Comparison of ENCODE assay signal across 1 cellular context in the genomic region with DNA sequence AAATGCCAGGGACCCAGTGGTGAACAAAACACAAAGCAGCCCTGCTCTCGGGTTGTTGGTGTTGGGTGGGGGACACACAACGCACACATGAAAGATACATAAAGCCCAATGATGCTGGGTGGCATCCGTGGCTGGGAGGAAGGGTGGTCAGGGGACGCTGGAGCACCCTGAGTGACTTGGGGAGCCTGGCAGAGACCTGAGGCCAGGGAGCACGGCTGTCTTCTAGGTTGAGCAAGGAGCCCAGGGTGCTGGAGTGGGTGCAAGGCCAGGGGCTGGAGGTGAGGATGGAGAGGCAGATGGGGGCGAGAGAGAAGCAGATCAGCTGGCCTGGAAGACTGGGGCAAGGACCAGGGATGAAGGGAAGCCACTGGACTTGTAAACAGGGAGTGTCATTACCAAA.
TF ChIP-seq lines count a peak whose summit lies in the region.

No MANE protein-coding gene starts in this region.

TF ChIP-seq in WTC11, 78 proteins besides CTCF, POLR2A, EP300 and RAD21:
- TF ChIP-seq HMGXB4 (CRISPR knock-in tag; IDR thresholded peaks at IDR 0.05) (no peak), USF2 (CRISPR knock-in tag; IDR thresholded peaks at IDR 0.05) (no peak)
